ENCODE assay signal across 5 cellular contexts in the genomic region with DNA sequence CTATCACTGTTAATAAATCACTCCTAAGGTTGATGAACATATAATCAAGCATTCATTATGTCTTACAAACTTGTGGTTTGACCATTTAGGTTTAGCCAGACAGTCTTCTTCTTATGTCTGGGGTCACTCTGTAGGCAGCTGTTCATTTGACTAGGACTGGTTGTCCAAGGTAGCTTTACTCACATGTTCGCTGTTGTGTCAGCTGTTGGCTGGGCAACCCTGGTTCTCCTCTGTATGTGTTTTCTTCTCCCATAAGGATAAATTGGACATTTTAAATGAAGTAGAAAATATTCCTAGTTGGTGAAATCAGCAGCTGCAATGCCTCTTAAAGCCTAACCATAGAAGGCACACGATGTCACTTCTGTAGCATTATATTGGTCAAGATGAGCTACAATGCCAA.
"Had no signal": no experiment of that assay in that cellular context is flagged by ENCODE, and none has a peak within 500 bp of the region (broad histone marks: within the 10 kb centered on the region; RNA-seq: fewer than 3 reads in every experiment).

No MANE protein-coding gene starts in this region.

- DNase-seq: GM23248, GOT3, H7, HFFc6, KG1 had no signal
